26 cellular contexts compared by ENCODE assay signal in genomic region chr2:22991844-22992243, GRCh38.
DNase-seq lines count a peak whose midpoint lies in the region; ATAC-seq and TF ChIP-seq lines count a peak whose summit lies in the region.
"Had no signal": no experiment of that assay in that cellular context is flagged by ENCODE, and none has a peak within 500 bp of the region (broad histone marks: within the 10 kb centered on the region; RNA-seq: fewer than 3 reads in every experiment).

No MANE protein-coding gene starts in this region.

- no peaks in the 10 kb centered on the region for H3K9me3 ChIP-seq in H9 (ENCODE audit: control insufficient read depth, low read depth, low read length)
- H3K9me3 ChIP-seq in neural cell (ENCODE audit: low read length): no peaks in the 10 kb centered on the region
- no peaks in the 10 kb centered on the region for H3K9me3 ChIP-seq in ovary
- H3K9me3 ChIP-seq: adrenal gland, pancreas, SJSA1, thoracic aorta had no signal

- no peak for TF ChIP-seq RAD21 in neural cell (conservative IDR thresholded peaks at IDR 0.05)

- H3K4ac ChIP-seq in H9 (ENCODE audit: low read depth, low read length): no peak overlapping the region

- H3T11ph ChIP-seq in H9 (ENCODE audit: low read length): no peak overlapping the region

- ATAC-seq in GM18858 (IDR thresholded peaks at IDR 0.05; ENCODE audit: unreplicated experiment): no peak
- no peak for ATAC-seq in GM18861 (IDR thresholded peaks at IDR 0.05; ENCODE audit: unreplicated experiment)
- ATAC-seq in omental fat pad (ENCODE audit: low FRiP score): no peak
- ATAC-seq: activated T-cell treated with anti-CD3 and anti-CD28 coated beads, Interleukin-2, amount 50 U/mL, for 4 hours; esophagus mucosa; foreskin keratinocyte; pancreas; sciatic nerve; stimulated activated naive CD8-positive, alpha-beta T cell treated with anti-CD3 and anti-CD28 coated beads, Interleukin-15, Interleukin-2, amounts not matched to agents 100 U/mL and 50 U/mL, for 24 hours; T-helper 17 cell had no signal

- no peak overlapping the region for H2BK15ac ChIP-seq in H9 (ENCODE audit: low read depth, low read length)

- H3K36me3 Mint-ChIP-seq in H9 (ENCODE audit: insufficient read depth in 1 of 3, low read depth in 3 of 3): no peaks in the 10 kb centered on the region
- H3K36me3 Mint-ChIP-seq: brain; CD4-positive, alpha-beta memory T cell; naive B cell had no signal

- H3K23me2 ChIP-seq in H9 (ENCODE audit: insufficient read length, low read depth, low read length, poor library complexity, severe bottlenecking): no peaks in the 10 kb centered on the region

- no peaks in the 10 kb centered on the region for H3K9me2 ChIP-seq in neural cell (ENCODE audit: insufficient read depth, low read length)

- no peak overlapping the region for H2BK20ac ChIP-seq in H9 (ENCODE audit: low read depth, low read length, poor library complexity, severe bottlenecking)

- peaks cover 8 to 20% of the 10 kb centered on the region in 2 experiments for H3K4me1 Mint-ChIP-seq in H9
- H3K4me1 Mint-ChIP-seq: CD4-positive, alpha-beta memory T cell; naive B cell; T-helper 17 cell had no signal

- no peaks in the 10 kb centered on the region for H3K27me3 Mint-ChIP-seq in H9 (ENCODE audit: low read depth)
- H3K27me3 Mint-ChIP-seq: CD4-positive, alpha-beta memory T cell; naive B cell; T-helper 17 cell had no signal

- H4K8ac ChIP-seq in H9 (replicated peaks; ENCODE audit: insufficient read length, low read depth, low read length): no peak overlapping the region

- no peak overlapping the region for H3K56ac ChIP-seq in H9 (ENCODE audit: insufficient read length, low read depth, low read length)

- no CpG with 5 or more reads among the region's 3 CpGs for WGBS in H9 (ENCODE audit: extremely low coverage, insufficient read length, low lambda C conversion rate)
- WGBS in ovary, 3 donors: 76 to 85% (median 77%) methylated on average over 3 of the region's 3 CpGs

- H4K20me1 ChIP-seq in H9 (ENCODE audit: control insufficient read depth, insufficient read depth, insufficient read length): no peaks in the 10 kb centered on the region
- no peaks in the 10 kb centered on the region for H4K20me1 ChIP-seq in neural cell (ENCODE audit: insufficient read depth)

- H3K4me2 ChIP-seq in H9 (ENCODE audit: insufficient read depth, insufficient read length, low read length) (no peak overlapping the region), neural cell (ENCODE audit: low read length) (no peak overlapping the region)

- H3K14ac ChIP-seq in H9 (ENCODE audit: insufficient read depth, low read length): no peak overlapping the region

- H3K18ac ChIP-seq in H9 (ENCODE audit: insufficient read length, low read depth, low read length): no peak overlapping the region

- intact Hi-C loops in ovary (cut with DNase I): no loop called here

- TF ChIP-seq CTCF in C4-2B (conservative IDR thresholded peaks at IDR 0.05) (peak; percentile 12; the same call in 1 of the 2 replicates), H9 (conservative IDR thresholded peaks at IDR 0.05) (peak; percentile 46), neural cell (IDR thresholded peaks at IDR 0.05; ENCODE audit: poor library complexity, severe bottlenecking) (no peak), ovary (IDR thresholded peaks at IDR 0.05) (no peak), omental fat pad (IDR thresholded peaks at IDR 0.05) (no peak)

- no peak overlapping the region for H4K91ac ChIP-seq in H9 (ENCODE audit: insufficient read length, low read depth, low read length)

- H2BK120ac ChIP-seq in H9 (ENCODE audit: low read depth, low read length, poor library complexity, severe bottlenecking): no peak overlapping the region

- TF ChIP-seq EP300 in neural cell (conservative IDR thresholded peaks at IDR 0.05; ENCODE audit: poor library complexity, severe bottlenecking) (peak; percentile 43), ovary (IDR thresholded peaks at IDR 0.05) (no peak)

- H2BK12ac ChIP-seq in H9 (ENCODE audit: insufficient read length, low read depth, low read length): no peak overlapping the region

- no peak overlapping the region for H3K27ac Mint-ChIP-seq in H9
- H3K27ac Mint-ChIP-seq: brain; CD4-positive, alpha-beta memory T cell; T-helper 17 cell had no signal

- H3K4me1 ChIP-seq in H9 (ENCODE audit: insufficient read depth, low read length) (no peaks in the 10 kb centered on the region), ovary (ENCODE audit: insufficient read depth) (no peaks in the 10 kb centered on the region)
- H3K4me1 ChIP-seq: adrenal gland, foreskin keratinocyte, pancreas, SJSA1 had no signal

- DNase-seq in H9: no peak
- peak; percentile 7 for DNase-seq in SW480 (ENCODE audit: low spot score)
- DNase-seq in ovary: no peak
- DNase-seq in omental fat pad (ENCODE audit: low spot score): no peak
- DNase-seq: activated CD4-positive, alpha-beta T cell treated with anti-CD3 and anti-CD28 coated beads for 48 hours; activated naive CD4-positive, alpha-beta T cell; activated T-cell treated with anti-CD3 and anti-CD28 coated beads, Interleukin-2, amount 50 U/mL, for 4 hours; adrenal gland; CD4-positive, alpha-beta memory T cell; effector CD8-positive, alpha-beta T cell; KBM-7; naive B cell; NCI-H526; pancreas; stimulated activated naive CD8-positive, alpha-beta T cell treated with anti-CD3 and anti-CD28 coated beads, Interleukin-15, Interleukin-2, amounts not matched to agents 100 U/mL and 50 U/mL, for 24 hours; T-helper 17 cell had no signal

- no peak overlapping the region for H3K4me3 Mint-ChIP-seq in H9
- H3K4me3 Mint-ChIP-seq: activated T-cell treated with anti-CD3 and anti-CD28 coated beads, Interleukin-2, amount 50 U/mL, for 4 hours; brain; CD4-positive, alpha-beta memory T cell; naive B cell; T-helper 17 cell had no signal

- H3K36me3 ChIP-seq in neural cell (ENCODE audit: insufficient read depth, low read length): no peaks in the 10 kb centered on the region
- H3K36me3 ChIP-seq in ovary: no peaks in the 10 kb centered on the region
- H3K36me3 ChIP-seq: adrenal gland, pancreas, SJSA1, thoracic aorta had no signal

- H3F3A ChIP-seq in neural cell (ENCODE audit: insufficient read depth, low read length, poor library complexity, severe bottlenecking): no peaks in the 10 kb centered on the region

- H2AK5ac ChIP-seq in H9 (ENCODE audit: insufficient read length, low read length): no peak overlapping the region

- no peaks in the 10 kb centered on the region for H3K9me3 Mint-ChIP-seq in H9
- H3K9me3 Mint-ChIP-seq: activated T-cell treated with anti-CD3 and anti-CD28 coated beads, Interleukin-2, amount 50 U/mL, for 4 hours; brain had no signal

- H3K79me1 ChIP-seq in H9 (ENCODE audit: insufficient read depth, low read depth, low read length, poor library complexity, severe bottlenecking): no peaks in the 10 kb centered on the region

- no peak for TF ChIP-seq POLR2A in ovary (IDR thresholded peaks at IDR 0.05)

- no peaks in the 10 kb centered on the region for H3K79me2 ChIP-seq in H9 (ENCODE audit: insufficient read depth, low read length)
- no peaks in the 10 kb centered on the region for H3K79me2 ChIP-seq in neural cell (replicated peaks; ENCODE audit: insufficient read depth, low read length)

- H2BK5ac ChIP-seq in H9 (ENCODE audit: insufficient read length, low read length): no peak overlapping the region

- H3K27ac ChIP-seq in C4-2B (no peak overlapping the region), H9 (ENCODE audit: insufficient read length, low read depth, low read length) (no peak overlapping the region), neural cell (ENCODE audit: low read length) (no peak overlapping the region), ovary (no peak overlapping the region)
- H3K27ac ChIP-seq: adrenal gland, foreskin keratinocyte, pancreas, SJSA1, thoracic aorta had no signal

- H2AFZ ChIP-seq in H9 (ENCODE audit: low read length) (no peak overlapping the region), neural cell (ENCODE audit: low read depth, low read length) (no peak overlapping the region)

- H3K23ac ChIP-seq in H9 (ENCODE audit: insufficient read length, low read depth, low read length): no peak overlapping the region

- H4K5ac ChIP-seq in H9 (ENCODE audit: insufficient read length, low read depth, low read length): no peak overlapping the region

- H3K4me3 ChIP-seq in neural cell (ENCODE audit: low read length) (no peak overlapping the region), ovary (no peak overlapping the region)
- H3K4me3 ChIP-seq: adrenal gland, pancreas, SJSA1, thoracic aorta had no signal

- H3K27me3 ChIP-seq in H9 (ENCODE audit: insufficient read depth, low read length): no peaks in the 10 kb centered on the region
- no peaks in the 10 kb centered on the region for H3K27me3 ChIP-seq in neural cell (ENCODE audit: insufficient read depth, low read depth, low read length)
- H3K27me3 ChIP-seq in ovary: no peaks in the 10 kb centered on the region
- H3K27me3 ChIP-seq: adrenal gland, foreskin keratinocyte, pancreas, SJSA1 had no signal

- H3K9ac ChIP-seq in H9 (ENCODE audit: extremely low read depth, insufficient read length, low read length): no peak overlapping the region
- no peak overlapping the region for H3K9ac ChIP-seq in neural cell (ENCODE audit: low read length)

TF ChIP-seq in neural cell, 6 proteins besides CTCF, POLR2A, EP300 and RAD21 (continues in another document):
- TF ChIP-seq, protein P1, sequence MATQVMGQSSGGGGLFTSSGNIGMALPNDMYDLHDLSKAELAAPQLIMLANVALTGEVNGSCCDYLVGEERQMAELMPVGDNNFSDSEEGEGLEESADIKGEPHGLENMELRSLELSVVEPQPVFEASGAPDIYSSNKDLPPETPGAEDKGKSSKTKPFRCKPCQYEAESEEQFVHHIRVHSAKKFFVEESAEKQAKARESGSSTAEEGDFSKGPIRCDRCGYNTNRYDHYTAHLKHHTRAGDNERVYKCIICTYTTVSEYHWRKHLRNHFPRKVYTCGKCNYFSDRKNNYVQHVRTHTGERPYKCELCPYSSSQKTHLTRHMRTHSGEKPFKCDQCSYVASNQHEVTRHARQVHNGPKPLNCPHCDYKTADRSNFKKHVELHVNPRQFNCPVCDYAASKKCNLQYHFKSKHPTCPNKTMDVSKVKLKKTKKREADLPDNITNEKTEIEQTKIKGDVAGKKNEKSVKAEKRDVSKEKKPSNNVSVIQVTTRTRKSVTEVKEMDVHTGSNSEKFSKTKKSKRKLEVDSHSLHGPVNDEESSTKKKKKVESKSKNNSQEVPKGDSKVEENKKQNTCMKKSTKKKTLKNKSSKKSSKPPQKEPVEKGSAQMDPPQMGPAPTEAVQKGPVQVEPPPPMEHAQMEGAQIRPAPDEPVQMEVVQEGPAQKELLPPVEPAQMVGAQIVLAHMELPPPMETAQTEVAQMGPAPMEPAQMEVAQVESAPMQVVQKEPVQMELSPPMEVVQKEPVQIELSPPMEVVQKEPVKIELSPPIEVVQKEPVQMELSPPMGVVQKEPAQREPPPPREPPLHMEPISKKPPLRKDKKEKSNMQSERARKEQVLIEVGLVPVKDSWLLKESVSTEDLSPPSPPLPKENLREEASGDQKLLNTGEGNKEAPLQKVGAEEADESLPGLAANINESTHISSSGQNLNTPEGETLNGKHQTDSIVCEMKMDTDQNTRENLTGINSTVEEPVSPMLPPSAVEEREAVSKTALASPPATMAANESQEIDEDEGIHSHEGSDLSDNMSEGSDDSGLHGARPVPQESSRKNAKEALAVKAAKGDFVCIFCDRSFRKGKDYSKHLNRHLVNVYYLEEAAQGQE (IDR thresholded peaks at IDR 0.05; ENCODE audit: borderline replicate concordance): no peak
- no peak for TF ChIP-seq EZH2 (IDR thresholded peaks at IDR 0.05; ENCODE audit: borderline replicate concordance, insufficient read depth, low read length, poor library complexity, severe bottlenecking)
- no peak for TF ChIP-seq TAF1 (IDR thresholded peaks at IDR 0.05; ENCODE audit: low read depth)

Comparison
In these comparisons a context has a peak if more than half of its experiments do, and no peak if none do; other contexts are left out.
1. CTCF ChIP-seq: peak in C4-2B (single experiment) and H9 (single experiment); none in neural cell (single experiment), ovary (0 of 3) and omental fat pad (0 of 3).